Comparison of ENCODE assay signal across 12 cellular contexts in genomic region chr13:33260168-33261098, GRCh38. TPM values are rescaled to one million over a fixed set of nuclear protein-coding genes. Genes with fewer than 3 reads are reported as not detected.
A peak's percentile ranks its signal among the peaks of the same experiment; 100 is the strongest.
DNase-seq lines count a peak whose midpoint lies in the region; ATAC-seq and TF ChIP-seq lines count a peak whose summit lies in the region.
"Had no signal": no experiment of that assay in that cellular context is flagged by ENCODE, and none has a peak within 500 bp of the region (broad histone marks: within the 10 kb centered on the region; RNA-seq: fewer than 3 reads in every experiment).

No MANE protein-coding gene starts in this region.

- no peak for ATAC-seq in HG02852 (IDR thresholded peaks at IDR 0.05; ENCODE audit: unreplicated experiment)

- H3K9me3 ChIP-seq in OCI-LY7 (ENCODE audit: low read length): no peaks in the 10 kb centered on the region
- H3K9me3 ChIP-seq: psoas muscle had no signal

- DNase-seq in G401 (ENCODE audit: low spot score) (peak; percentile 31), NCI-H748 treated with DMSO at 0.1 percent for 48 hours (lab: John Stamatoyannopoulos, UW) (peak; percentile 89), fibroblast of villous mesenchyme (ENCODE audit: low read depth) (peak; percentile 77), osteocyte (ENCODE audit: extremely low spot score, unreplicated experiment) (no peak), OCI-LY7 (ENCODE audit: low spot score) (no peak), GM10248 (ENCODE audit: extremely low spot score) (no peak), GM19238 (ENCODE audit: insufficient read length, low spot score) (no peak)
- DNase-seq: CD8-positive, alpha-beta memory T cell; psoas muscle; WERI-Rb-1 had no signal

- no peaks in the 10 kb centered on the region for H4K20me1 ChIP-seq in OCI-LY7 (ENCODE audit: insufficient read depth, low read length)

- no TSS peak for BruUV-seq in OCI-LY7 (replicated peaks; lab: Mats Ljungman, UMichigan)

- H3K9me2 ChIP-seq in OCI-LY7 (ENCODE audit: insufficient read depth, low read length): no peaks in the 10 kb centered on the region

- no peak for TF ChIP-seq CTCF in fibroblast of villous mesenchyme (IDR thresholded peaks at IDR 0.05; ENCODE audit: insufficient read depth, low read depth, low read length)
- no peak for TF ChIP-seq CTCF in osteocyte (IDR thresholded peaks at IDR 0.05)
- TF ChIP-seq CTCF in OCI-LY7 (conservative IDR thresholded peaks at IDR 0.05; ENCODE audit: low read length): no peak
- TF ChIP-seq CTCF in GM10248 (IDR thresholded peaks at IDR 0.05; ENCODE audit: control extremely low read depth, extremely low read depth, low read depth, missing control alignments): no peak

- no peak overlapping the region for H3K4me3 ChIP-seq in fibroblast of villous mesenchyme (ENCODE audit: low read depth, low read length)
- H3K4me3 ChIP-seq in OCI-LY7 (ENCODE audit: low read depth, low read length, poor library complexity, severe bottlenecking): no peak overlapping the region
- H3K4me3 ChIP-seq: psoas muscle had no signal

- H3K36me3 ChIP-seq in OCI-LY7 (ENCODE audit: insufficient read depth, low read length): no peaks in the 10 kb centered on the region
- H3K36me3 ChIP-seq: WERI-Rb-1 had no signal

- no peaks in the 10 kb centered on the region for H3K79me2 ChIP-seq in OCI-LY7 (ENCODE audit: insufficient read depth, low read depth, low read length)

- peaks cover 25% of the 10 kb centered on the region for H3K36me3 Mint-ChIP-seq in osteocyte (ENCODE audit: unreplicated experiment)
- H3K36me3 Mint-ChIP-seq: CD8-positive, alpha-beta memory T cell had no signal

- H3K27ac Mint-ChIP-seq in osteocyte (ENCODE audit: unreplicated experiment): peak overlapping the region; percentile 70
- H3K27ac Mint-ChIP-seq: activated T-helper 2 cell treated with anti-CD3 and anti-CD28 coated beads, Interferon-gamma antibody, Interleukin-2, Interleukin-4, amounts not matched to agents 10 μg/mL and 5 μg/mL and 100 μg/mL, durations not matched to agents 14 hours and 24 hours and 36 hours; CD8-positive, alpha-beta memory T cell had no signal

- H3K4me1 ChIP-seq in OCI-LY7 (ENCODE audit: insufficient read depth, low read length, poor library complexity, severe bottlenecking): no peaks in the 10 kb centered on the region

- no peak overlapping the region for H3K4me2 ChIP-seq in OCI-LY7 (ENCODE audit: low read length)

- CTCF ChIA-PET in OCI-LY7 (lab: Charles Lee; ENCODE audit: unreplicated experiment): no interaction called here
- CTCF ChIA-PET in GM10248 (lab: Yijun Ruan, JAX): interaction anchor here (0.6 to 1.5 kb wide), 2 partner anchors 10 to 19 kb away, joined by 3 to 4 read pairs; no protein-coding TSS in a partner anchor

- no peak overlapping the region for H3K4me3 Mint-ChIP-seq in osteocyte (ENCODE audit: unreplicated experiment)
- H3K4me3 Mint-ChIP-seq: CD8-positive, alpha-beta memory T cell had no signal

- in situ Hi-C loops in G401 (cut with HindIII; ENCODE audit: low sequenced_read_pairs): no loop called here

- no peaks in the 10 kb centered on the region for H3K27me3 Mint-ChIP-seq in osteocyte (ENCODE audit: unreplicated experiment)

- POLR2A ChIA-PET in OCI-LY7 (lab: Charles Lee) (interaction anchor here (0.7 to 1.6 kb wide), 3 partner anchors 9 to 12 kb away, joined by 3 read pairs; no protein-coding TSS in a partner anchor), GM10248 (lab: Yijun Ruan, JAX) (no interaction called here)

- intact Hi-C loops in OCI-LY7 (cut with micrococcal nuclease; ENCODE audit: unreplicated experiment): no loop called here

- H3K4me1 Mint-ChIP-seq in osteocyte (ENCODE audit: unreplicated experiment): peaks cover 74% of the 10 kb centered on the region
- H3K4me1 Mint-ChIP-seq: CD8-positive, alpha-beta memory T cell had no signal

- H3K9me3 Mint-ChIP-seq in osteocyte (ENCODE audit: unreplicated experiment): no peaks in the 10 kb centered on the region
- H3K9me3 Mint-ChIP-seq: activated T-helper 2 cell treated with anti-CD3 and anti-CD28 coated beads, Interferon-gamma antibody, Interleukin-2, Interleukin-4, amounts not matched to agents 10 μg/mL and 5 μg/mL and 100 μg/mL, durations not matched to agents 14 hours and 24 hours and 36 hours; CD8-positive, alpha-beta memory T cell had no signal

- H3K27ac ChIP-seq in OCI-LY7 (ENCODE audit: low read depth, low read length, poor library complexity, severe bottlenecking): no peak overlapping the region
- H3K27ac ChIP-seq: psoas muscle, WERI-Rb-1 had no signal

- H2AFZ ChIP-seq in OCI-LY7 (ENCODE audit: low read length): no peak overlapping the region

RNA-seq across cellular contexts. Expression of gene STARD13, which starts 25.1 kb away (rescaled TPM):
- total RNA-seq in G401 (2014; rRNA removed; shearing (Covaris generic)): 0.06 and 0.20 TPM in 2 replicates
- 48.0 and 52.2 TPM in 2 replicates for total RNA-seq in fibroblast of villous mesenchyme
- total RNA-seq in osteocyte: 64.8 and 72.0 TPM in 2 replicates
- total RNA-seq in OCI-LY7 (2014; rRNA removed; shearing (Covaris generic)): 0.39 TPM in 1 of 2 replicates, not detected in the other
- 0.48 and 0.57 TPM in 2 replicates for total RNA-seq in OCI-LY7 (2022)

Comparison
In these comparisons a context has a peak if more than half of its experiments do, and no peak if none do; other contexts are left out.
1. DNase-seq: peak in G401 (single experiment), NCI-H748 treated with DMSO at 0.1 percent for 48 hours (single experiment) and fibroblast of villous mesenchyme (single experiment); none in osteocyte (single experiment), OCI-LY7 (single experiment), GM10248 (single experiment) and GM19238 (single experiment).
2. RNA of gene STARD13, which starts 25.1 kb away (total RNA-seq): 64.8 to 72.0 TPM in osteocyte and 48.0 to 52.2 TPM in fibroblast of villous mesenchyme; 0.39 to 0.57 TPM in OCI-LY7 and 0.06 to 0.20 TPM in G401; every median in the first group is over 10 times any median in the second.